ENCODE assay signal across 22 cellular contexts in genomic region chr15:82958638-82959037, GRCh38. TPM values are rescaled to one million over a fixed set of nuclear protein-coding genes. Genes with fewer than 3 reads are reported as not detected.
A peak's percentile ranks its signal among the peaks of the same experiment; 100 is the strongest.
DNase-seq lines count a peak whose midpoint lies in the region; ATAC-seq, FAIRE-seq and TF ChIP-seq lines count a peak whose summit lies in the region.
"Had no signal": no experiment of that assay in that cellular context is flagged by ENCODE, and none has a peak within 500 bp of the region (broad histone marks: within the 10 kb centered on the region; RNA-seq: fewer than 3 reads in every experiment).

No MANE protein-coding gene starts in this region.

- H3K4me3 ChIP-seq in HepG2 (replicated peaks in 1 of 3; ENCODE audit: insufficient read depth in 1 of 3, low read depth in 2 of 3, low read length in 3 of 3) (no peak overlapping the region), stomach (no peak overlapping the region)
- H3K4me3 ChIP-seq: BLaER1, GM23338, MG63, PC-9 had no signal

- H3K27ac ChIP-seq in HepG2 (ENCODE audit: extremely low read length, insufficient read depth, low read length) (no peak overlapping the region), stomach (peak overlapping the region in 1 of 5 donors; percentile 4)
- H3K27ac ChIP-seq: BLaER1, PC-9 had no signal

- FAIRE-seq in HepG2 (lab: Jason Lieb, UNC): no peak
- FAIRE-seq: A204.1, D721Med, HTR-8/SVneo had no signal

- no peak for TF ChIP-seq CTCF in HepG2 (CRISPR knock-in tag; IDR thresholded peaks at IDR 0.05)
- no peak for TF ChIP-seq CTCF in progenitor cell of endocrine pancreas (IDR thresholded peaks at IDR 0.05; ENCODE audit: unreplicated experiment)
- TF ChIP-seq CTCF in stomach (IDR thresholded peaks at IDR 0.05): no peak

- H3K4me2 ChIP-seq in HepG2 (ENCODE audit: low read depth, low read length): peak overlapping the region; percentile 1; the same call in 1 of the 2 replicates
- H3K4me2 ChIP-seq: BLaER1, GM23338, PC-9 had no signal

- H3K4me1 ChIP-seq in HepG2 (ENCODE audit: insufficient read depth, low read length) (peaks cover 11% of the 10 kb centered on the region), stomach (peaks cover 5 to 10% (median 7%) of the 10 kb centered on the region in 4 donors)
- H3K4me1 ChIP-seq: BLaER1 had no signal

- peak; percentile 64 for ATAC-seq in Right ventricle myocardium superior (ENCODE audit: poor library complexity)
- peak; percentile 34 for ATAC-seq in HepG2
- no peak for ATAC-seq in GM19463 (IDR thresholded peaks at IDR 0.05; ENCODE audit: unreplicated experiment)
- ATAC-seq: GM23338 had no signal

- peaks cover 2% of the 10 kb centered on the region for H3K4me1 Mint-ChIP-seq in progenitor cell of endocrine pancreas (ENCODE audit: low read depth)

- H3K79me2 ChIP-seq in HepG2 (ENCODE audit: insufficient read depth, low read length): no peaks in the 10 kb centered on the region

- no peaks in the 10 kb centered on the region for H4K20me1 ChIP-seq in HepG2 (ENCODE audit: insufficient read depth, low read length)
- H4K20me1 ChIP-seq: BLaER1 had no signal

- H3K36me3 ChIP-seq in HepG2 (replicated peaks in 1 of 2; ENCODE audit: control insufficient read depth in 1 of 2, insufficient read depth in 2 of 2, low read length in 2 of 2): no peaks in the 10 kb centered on the region
- H3K36me3 ChIP-seq in stomach: no peaks in the 10 kb centered on the region
- H3K36me3 ChIP-seq: BLaER1, MG63 had no signal

- TF ChIP-seq POLR2A in HepG2 (IDR thresholded peaks at IDR 0.05; ENCODE audit: insufficient read depth in 1 of 2, low read depth in 2 of 2, low read length in 2 of 2): no peak
- TF ChIP-seq POLR2A in stomach (IDR thresholded peaks at IDR 0.05): no peak
- TF ChIP-seq POLR2A in erythroblast (IDR thresholded peaks at IDR 0.05; ENCODE audit: low read length): no peak

- TF ChIP-seq RAD21 in HepG2 (CRISPR knock-in tag; IDR thresholded peaks at IDR 0.05): no peak

- no peaks in the 10 kb centered on the region for H3K27me3 Mint-ChIP-seq in progenitor cell of endocrine pancreas
- H3K27me3 Mint-ChIP-seq: CD4-positive, alpha-beta T cell had no signal

- TF ChIP-seq EP300 in HepG2 (IDR thresholded peaks at IDR 0.05; ENCODE audit: low read depth in 2 of 2, low read length in 2 of 2): no peak
- no peak for TF ChIP-seq EP300 in HepG2 (CRISPR knock-in tag; IDR thresholded peaks at IDR 0.05; ENCODE audit: borderline replicate concordance)
- TF ChIP-seq EP300 in stomach (IDR thresholded peaks at IDR 0.05): no peak

- POLR2A ChIA-PET in HepG2 (lab: Yijun Ruan, JAX): interaction anchor here (1.0 to 1.3 kb wide), 3 partner anchors 27 to 209 kb away, joined by 3 to 6 read pairs (median 5); partner anchors contain the start of gene RAMAC

- CTCF ChIA-PET in HepG2 (lab: Yijun Ruan, JAX; ENCODE audit: low intra/inter-chr PET ratio, low total read pairs): no interaction called here

- H3K27me3 ChIP-seq in HepG2 (ENCODE audit: control insufficient read depth in 1 of 2, insufficient read depth in 2 of 2, low read length in 2 of 2) (no peaks in the 10 kb centered on the region), stomach (no peaks in the 10 kb centered on the region)
- H3K27me3 ChIP-seq: MG63 had no signal

- H3K9me3 ChIP-seq in HepG2 (ENCODE audit: low read length): no peaks in the 10 kb centered on the region
- H3K9me3 ChIP-seq in stomach: no peaks in the 10 kb centered on the region
- H3K9me3 ChIP-seq: BLaER1, MG63 had no signal

- 0% methylated on average over 1 of the region's 1 CpG for WGBS in HepG2 (ENCODE audit: low lambda C conversion rate)
- WGBS in stomach, 5 donors: 24 to 55% (median 43%) methylated on average over 1 of the region's 1 CpG

- no peak overlapping the region for H3K4me3 Mint-ChIP-seq in progenitor cell of endocrine pancreas (ENCODE audit: low read depth)
- H3K4me3 Mint-ChIP-seq: CD4-positive, alpha-beta T cell; GM23338; H9 had no signal

- H3K27ac Mint-ChIP-seq in progenitor cell of endocrine pancreas: peak overlapping the region; percentile 9
- H3K27ac Mint-ChIP-seq: CD4-positive, alpha-beta T cell; GM23338 had no signal

- DNase-seq in Right ventricle myocardium superior (no peak), cardiac septum (ENCODE audit: low spot score) (no peak), HepG2 (ENCODE audit: low spot score) (peak; percentile 24), progenitor cell of endocrine pancreas (ENCODE audit: low spot score, unreplicated experiment) (no peak), stomach (peak; percentile 66), erythroblast (lab: John Stamatoyannopoulos, UW) (no peak), NCI-H1436 (lab: John Stamatoyannopoulos, UW) (no peak)
- DNase-seq: CD4-positive, alpha-beta T cell; H9; KBM-7; MG63; NCI-H1694; NCI-H2029 treated with DMSO at 0.1 percent for 48 hours; NCI-H526 treated with DMSO at 0.1 percent for 48 hours; PC-9; SHP77 treated with DMSO at 0.1 percent for 48 hours had no signal

- H3K9ac ChIP-seq in HepG2 (ENCODE audit: insufficient read depth, low read depth, low read length): no peak overlapping the region
- H3K9ac ChIP-seq: BLaER1 had no signal

- H3K36me3 Mint-ChIP-seq in progenitor cell of endocrine pancreas (ENCODE audit: insufficient read depth): no peaks in the 10 kb centered on the region

- no peaks in the 10 kb centered on the region for H3K9me3 Mint-ChIP-seq in progenitor cell of endocrine pancreas (ENCODE audit: low read depth)
- H3K9me3 Mint-ChIP-seq: CD4-positive, alpha-beta T cell; GM23338; H9 had no signal

- in situ Hi-C loops in HepG2 (cut with HindIII; ENCODE audit: extremely low pct_ligation_motif_present, low pct_unique_long_range_greater_than_20kb): no loop called here

- BruUV-seq in HepG2 (replicated peaks; lab: Mats Ljungman, UMichigan): no TSS peak

- intact Hi-C loops in Right ventricle myocardium superior (cut with DNase I) (no loop called here), cardiac septum (cut with DNase I) (loop anchor here (10.0 kb wide), 1 partner anchor 56 kb away; the partner anchor contains the start of gene C15orf40), HepG2 (cut with micrococcal nuclease; ENCODE audit: unreplicated experiment) (no loop called here), stomach (cut with DNase I; ENCODE audit: low total_unique reads) (no loop called here)

- no peak overlapping the region for H2AFZ ChIP-seq in HepG2 (ENCODE audit: low read length)
- H2AFZ ChIP-seq: GM23338, PC-9 had no signal

RNA-seq across cellular contexts. Expression of gene HOMER2, which starts 6.1 kb away (rescaled TPM):
- total RNA-seq in Right ventricle myocardium superior: 55.1 TPM
- 41.6 TPM for total RNA-seq in cardiac septum
- 13.3 and 14.1 TPM in 2 replicates for total RNA-seq in HepG2 (2016; rRNA removed; fragmentation: Illumina TruSeq; extraction: Trizol)
- 18.1 and 20.2 TPM in 2 replicates for total RNA-seq in HepG2 (2016; cell fraction: cytosol; rRNA removed; fragmentation: Illumina TruSeq; extraction: Trizol; ENCODE audit: low read depth)
- 13.6 and 13.7 TPM in 2 replicates for total RNA-seq in HepG2 (2016; cell fraction: insoluble cytoplasmic fraction; rRNA removed; fragmentation: Illumina TruSeq; extraction: Trizol)
- total RNA-seq in HepG2 (2016; cell fraction: membrane; rRNA removed; fragmentation: Illumina TruSeq; extraction: Trizol): 29.6 and 30.6 TPM in 2 replicates
- total RNA-seq in HepG2 (2016; cell fraction: nucleus; rRNA removed; fragmentation: Illumina TruSeq; extraction: Trizol): 10.4 and 11.0 TPM in 2 replicates
- polyA plus RNA-seq in HepG2 (2011; rRNA removed): 12.9 and 15.7 TPM in 2 replicates
- polyA plus RNA-seq in HepG2 (2011; cell fraction: cytosol; rRNA removed): 8.1 and 12.6 TPM in 2 replicates
- polyA plus RNA-seq in HepG2 (2011; cell fraction: nucleus; rRNA removed): 11.2 and 12.7 TPM in 2 replicates
- polyA plus RNA-seq in HepG2 (2012): 11.2 and 11.8 TPM in 2 replicates
- 27.4 and 28.8 TPM in 2 replicates for polyA plus RNA-seq in HepG2 (2016; cell fraction: cytosol; fragmentation: Illumina TruSeq; extraction: Trizol; ENCODE audit: low read depth)
- 11.1 and 15.6 TPM in 2 replicates for polyA plus RNA-seq in HepG2 (2016; cell fraction: insoluble cytoplasmic fraction; fragmentation: Illumina TruSeq; extraction: Trizol; ENCODE audit: low read depth)
- 34.5 and 36.2 TPM in 2 replicates for polyA plus RNA-seq in HepG2 (2016; cell fraction: membrane; fragmentation: Illumina TruSeq; extraction: Trizol; ENCODE audit: low read depth)
- 14.6 and 15.4 TPM in 2 replicates for polyA plus RNA-seq in HepG2 (2016; cell fraction: nucleus; fragmentation: Illumina TruSeq; extraction: Trizol; ENCODE audit: insufficient read depth, low read depth)
- 14.3 and 25.3 TPM in 2 replicates for polyA minus RNA-seq in HepG2 (2011; rRNA and poly(A)+ RNA removed; ENCODE audit: low replicate concordance)
- 12.7 and 18.6 TPM in 2 replicates for polyA minus RNA-seq in HepG2 (2011; cell fraction: cytosol; rRNA and poly(A)+ RNA removed)
- polyA minus RNA-seq in HepG2 (2011; cell fraction: nucleus; rRNA and poly(A)+ RNA removed): 33.9 and 36.8 TPM in 2 replicates
- 21.0 TPM in 2 replicates for total RNA-seq in progenitor cell of endocrine pancreas
- total RNA-seq in stomach: 100 to 1,000 TPM in 1 of 5 donors, 10 to 100 TPM in 3, 1 to 10 TPM in 1; 2.9 to 144 (median 85.8) TPM
- polyA plus RNA-seq in stomach: 10 to 100 TPM; 35.7 to 77.1 (median 63.8) TPM

RNA-seq across cellular contexts. Expression of gene RAMAC, which starts 27.4 kb away (rescaled TPM):
- 11.8 TPM for total RNA-seq in Right ventricle myocardium superior
- total RNA-seq in cardiac septum: 12.5 TPM
- 45.9 and 71.7 TPM in 2 replicates for total RNA-seq in HepG2 (2016; rRNA removed; fragmentation: Illumina TruSeq; extraction: Trizol)
- total RNA-seq in HepG2 (2016; cell fraction: cytosol; rRNA removed; fragmentation: Illumina TruSeq; extraction: Trizol; ENCODE audit: low read depth): 9.0 and 12.2 TPM in 2 replicates
- total RNA-seq in HepG2 (2016; cell fraction: insoluble cytoplasmic fraction; rRNA removed; fragmentation: Illumina TruSeq; extraction: Trizol): 48.3 and 73.9 TPM in 2 replicates
- 17.5 and 17.8 TPM in 2 replicates for total RNA-seq in HepG2 (2016; cell fraction: membrane; rRNA removed; fragmentation: Illumina TruSeq; extraction: Trizol)
- 16.0 and 16.2 TPM in 2 replicates for total RNA-seq in HepG2 (2016; cell fraction: nucleus; rRNA removed; fragmentation: Illumina TruSeq; extraction: Trizol)
- 20.3 and 22.2 TPM in 2 replicates for polyA plus RNA-seq in HepG2 (2011; rRNA removed)
- 18.3 and 26.0 TPM in 2 replicates for polyA plus RNA-seq in HepG2 (2011; cell fraction: cytosol; rRNA removed)
- polyA plus RNA-seq in HepG2 (2011; cell fraction: nucleus; rRNA removed): 2.8 and 4.1 TPM in 2 replicates
- polyA plus RNA-seq in HepG2 (2012): 20.3 and 23.8 TPM in 2 replicates
- 7.3 and 8.8 TPM in 2 replicates for polyA plus RNA-seq in HepG2 (2016; cell fraction: cytosol; fragmentation: Illumina TruSeq; extraction: Trizol; ENCODE audit: low read depth)
- 67.2 and 70.6 TPM in 2 replicates for polyA plus RNA-seq in HepG2 (2016; cell fraction: insoluble cytoplasmic fraction; fragmentation: Illumina TruSeq; extraction: Trizol; ENCODE audit: low read depth)
- polyA plus RNA-seq in HepG2 (2016; cell fraction: membrane; fragmentation: Illumina TruSeq; extraction: Trizol; ENCODE audit: low read depth): 12.0 and 12.7 TPM in 2 replicates
- 23.3 and 25.8 TPM in 2 replicates for polyA plus RNA-seq in HepG2 (2016; cell fraction: nucleus; fragmentation: Illumina TruSeq; extraction: Trizol; ENCODE audit: insufficient read depth, low read depth)
- polyA minus RNA-seq in HepG2 (2011; rRNA and poly(A)+ RNA removed; ENCODE audit: low replicate concordance): 5.7 and 6.7 TPM in 2 replicates
- 11.7 and 12.0 TPM in 2 replicates for polyA minus RNA-seq in HepG2 (2011; cell fraction: cytosol; rRNA and poly(A)+ RNA removed)
- polyA minus RNA-seq in HepG2 (2011; cell fraction: nucleus; rRNA and poly(A)+ RNA removed): 6.4 and 6.8 TPM in 2 replicates
- 32.8 and 33.3 TPM in 2 replicates for total RNA-seq in progenitor cell of endocrine pancreas
- 10 to 100 TPM in 3 of 5 donors, 1 to 10 TPM in 2; 1.2 to 84.0 (median 20.1) TPM for total RNA-seq in stomach
- polyA plus RNA-seq in stomach: 10 to 100 TPM; 19.7 to 37.0 (median 27.7) TPM

RNA-seq across cellular contexts. Expression of gene C15orf40, which starts 52.8 kb away (rescaled TPM):
- total RNA-seq in Right ventricle myocardium superior (11.2 TPM), cardiac septum (8.5 TPM), HepG2 (2016; rRNA removed; fragmentation: Illumina TruSeq; extraction: Trizol) (24.0 and 25.5 TPM in 2 replicates), progenitor cell of endocrine pancreas (21.9 and 25.4 TPM in 2 replicates), stomach (10 to 100 TPM in 3 of 5 donors, 1 to 10 TPM in 2; 2.3 to 17.0 (median 11.9) TPM)
- total RNA-seq in HepG2 (2016; cell fraction: cytosol; rRNA removed; fragmentation: Illumina TruSeq; extraction: Trizol; ENCODE audit: low read depth): 30.8 and 39.8 TPM in 2 replicates
- total RNA-seq in HepG2 (2016; cell fraction: insoluble cytoplasmic fraction; rRNA removed; fragmentation: Illumina TruSeq; extraction: Trizol): 25.7 and 25.9 TPM in 2 replicates
- 36.4 and 42.2 TPM in 2 replicates for total RNA-seq in HepG2 (2016; cell fraction: membrane; rRNA removed; fragmentation: Illumina TruSeq; extraction: Trizol)
- 13.1 and 15.9 TPM in 2 replicates for total RNA-seq in HepG2 (2016; cell fraction: nucleus; rRNA removed; fragmentation: Illumina TruSeq; extraction: Trizol)
- polyA plus RNA-seq in HepG2 (2011; rRNA removed) (26.3 and 31.7 TPM in 2 replicates), stomach (10 to 100 TPM; 20.0 to 40.9 (median 20.1) TPM)
- 23.2 and 25.9 TPM in 2 replicates for polyA plus RNA-seq in HepG2 (2011; cell fraction: cytosol; rRNA removed)
- 12.8 and 15.4 TPM in 2 replicates for polyA plus RNA-seq in HepG2 (2011; cell fraction: nucleus; rRNA removed)
- polyA plus RNA-seq in HepG2 (2012): 17.2 and 19.2 TPM in 2 replicates
- polyA plus RNA-seq in HepG2 (2016; cell fraction: cytosol; fragmentation: Illumina TruSeq; extraction: Trizol; ENCODE audit: low read depth): 44.3 and 51.0 TPM in 2 replicates
- 28.8 and 33.4 TPM in 2 replicates for polyA plus RNA-seq in HepG2 (2016; cell fraction: insoluble cytoplasmic fraction; fragmentation: Illumina TruSeq; extraction: Trizol; ENCODE audit: low read depth)
- 35.5 and 38.7 TPM in 2 replicates for polyA plus RNA-seq in HepG2 (2016; cell fraction: membrane; fragmentation: Illumina TruSeq; extraction: Trizol; ENCODE audit: low read depth)
- polyA plus RNA-seq in HepG2 (2016; cell fraction: nucleus; fragmentation: Illumina TruSeq; extraction: Trizol; ENCODE audit: insufficient read depth, low read depth): 22.3 and 28.3 TPM in 2 replicates
- polyA minus RNA-seq in HepG2 (2011; rRNA and poly(A)+ RNA removed; ENCODE audit: low replicate concordance): 27.9 and 55.6 TPM in 2 replicates
- 4.3 and 8.2 TPM in 2 replicates for polyA minus RNA-seq in HepG2 (2011; cell fraction: cytosol; rRNA and poly(A)+ RNA removed)
- polyA minus RNA-seq in HepG2 (2011; cell fraction: nucleus; rRNA and poly(A)+ RNA removed): 32.2 TPM in 2 replicates

Comparison
In these comparisons a context has a peak if more than half of its experiments do, and no peak if none do; other contexts are left out.
1. DNase-seq: peak in HepG2 (single experiment) and stomach (single experiment); none in Right ventricle myocardium superior (single experiment), cardiac septum (single experiment), progenitor cell of endocrine pancreas (single experiment), erythroblast (0 of 2) and NCI-H1436 (single experiment).